1 cellular context compared by ENCODE assay signal in the genomic region with DNA sequence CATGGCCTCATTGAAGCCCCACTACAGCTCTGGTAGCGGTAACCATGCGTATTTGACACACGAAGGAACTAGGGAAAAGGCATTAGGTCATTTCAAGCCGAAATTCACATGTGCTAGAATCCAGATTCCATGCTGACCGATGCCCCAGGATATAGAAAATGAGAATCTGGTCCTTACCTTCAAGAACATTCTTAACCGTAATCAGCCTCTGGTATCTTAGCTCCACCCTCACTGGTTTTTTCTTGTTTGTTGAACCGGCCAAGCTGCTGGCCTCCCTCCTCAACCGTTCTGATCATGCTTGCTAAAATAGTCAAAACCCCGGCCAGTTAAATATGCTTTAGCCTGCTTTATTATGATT.
TF ChIP-seq lines count a peak whose summit lies in the region.

No MANE protein-coding gene starts in this region.

TF ChIP-seq in SK-N-SH treated with all-trans-retinoic acid at 6 μM for 48 hours, 23 proteins besides CTCF, POLR2A, EP300 and RAD21 (continued from another document):
- TF ChIP-seq TOX (CRISPR knock-in tag; IDR thresholded peaks at IDR 0.05; ENCODE audit: borderline replicate concordance) (no peak), TCF4 (CRISPR knock-in tag; IDR thresholded peaks at IDR 0.05; ENCODE audit: borderline replicate concordance) (no peak), CSDC2 (CRISPR knock-in tag; IDR thresholded peaks at IDR 0.05) (no peak), ZFP3 (CRISPR knock-in tag; IDR thresholded peaks at IDR 0.05) (no peak)
- TF ChIP-seq, protein P1, sequence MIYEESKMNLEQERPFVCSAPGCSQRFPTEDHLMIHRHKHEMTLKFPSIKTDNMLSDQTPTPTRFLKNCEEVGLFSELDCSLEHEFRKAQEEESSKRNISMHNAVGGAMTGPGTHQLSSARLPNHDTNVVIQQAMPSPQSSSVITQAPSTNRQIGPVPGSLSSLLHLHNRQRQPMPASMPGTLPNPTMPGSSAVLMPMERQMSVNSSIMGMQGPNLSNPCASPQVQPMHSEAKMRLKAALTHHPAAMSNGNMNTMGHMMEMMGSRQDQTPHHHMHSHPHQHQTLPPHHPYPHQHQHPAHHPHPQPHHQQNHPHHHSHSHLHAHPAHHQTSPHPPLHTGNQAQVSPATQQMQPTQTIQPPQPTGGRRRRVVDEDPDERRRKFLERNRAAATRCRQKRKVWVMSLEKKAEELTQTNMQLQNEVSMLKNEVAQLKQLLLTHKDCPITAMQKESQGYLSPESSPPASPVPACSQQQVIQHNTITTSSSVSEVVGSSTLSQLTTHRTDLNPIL (CRISPR knock-in tag; IDR thresholded peaks at IDR 0.05; ENCODE audit: low read depth) = no peak
